Comparison of ENCODE assay signal across 8 cellular contexts in the genomic region with DNA sequence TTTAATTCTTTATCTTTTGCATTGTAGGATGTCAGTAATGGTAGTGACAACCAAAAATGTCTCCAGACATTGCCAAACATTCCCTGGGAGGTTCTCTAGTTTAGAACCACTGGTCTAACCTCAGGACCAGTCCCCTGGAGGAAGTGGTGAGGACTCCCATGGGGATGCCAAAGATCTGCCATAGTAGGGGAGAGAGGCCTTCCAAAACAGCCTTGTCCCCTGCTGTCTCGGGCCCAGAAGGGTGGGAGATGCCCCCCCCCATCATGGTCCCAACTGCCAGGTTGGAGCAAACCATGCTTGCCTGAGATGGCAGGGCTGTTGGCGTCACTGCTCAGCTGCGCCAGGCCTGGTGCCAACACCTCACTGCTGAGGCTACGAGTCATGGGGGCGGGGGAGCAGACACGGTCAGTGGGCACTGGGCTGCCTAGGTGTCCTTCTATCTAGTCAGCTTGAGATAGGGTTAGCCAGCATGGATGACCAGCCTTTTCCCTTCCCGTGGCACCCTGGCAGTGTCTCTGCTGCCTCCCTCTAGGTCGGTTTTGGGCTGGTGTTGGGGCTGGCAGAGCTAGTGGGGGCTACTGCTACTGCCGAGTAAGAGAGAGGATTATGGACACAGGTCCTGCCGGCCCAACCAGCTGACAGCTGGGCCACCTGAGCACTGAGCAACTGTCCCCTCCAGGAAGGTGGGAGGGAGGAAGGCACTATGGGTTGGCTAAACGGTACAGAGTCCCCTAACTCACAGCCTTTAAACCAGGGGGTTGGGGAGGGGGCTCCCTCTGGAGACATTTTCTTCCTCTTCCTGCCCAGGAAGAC. TPM values are rescaled to one million over a fixed set of nuclear protein-coding genes. Genes with fewer than 3 reads are reported as not detected.
DNase-seq lines count a peak whose midpoint lies in the region; ATAC-seq and TF ChIP-seq lines count a peak whose summit lies in the region.

No MANE protein-coding gene starts in this region.

- TF ChIP-seq CTCF in Peyer's patch (IDR thresholded peaks at IDR 0.05) (no peak), heart left ventricle (IDR thresholded peaks at IDR 0.05) (no peak), smooth muscle cell (IDR thresholded peaks at IDR 0.05; ENCODE audit: borderline replicate concordance, insufficient read depth, poor library complexity, severe bottlenecking) (no peak)

- H3K4me1 ChIP-seq in Peyer's patch (peaks cover 26 to 66% (median 31%) of the 10 kb centered on the region in 4 donors), heart left ventricle (peaks cover 15 to 54% (median 37%) of the 10 kb centered on the region in 12 donors), smooth muscle cell (ENCODE audit: low read depth) (peaks cover 36% of the 10 kb centered on the region)

- WGBS in heart left ventricle, 4 donors = 70 to 79% (median 76%) methylated on average over 4 to 11 of the region's 11 CpGs
- WGBS in smooth muscle cell (ENCODE audit: low lambda C conversion rate) = 88% methylated on average over 11 of the region's 11 CpGs

- H3K9me3 ChIP-seq in Peyer's patch (no peaks in the 10 kb centered on the region), heart left ventricle (no peaks in the 10 kb centered on the region), smooth muscle cell (replicated peaks; ENCODE audit: low read depth) (no peaks in the 10 kb centered on the region)

- peaks cover 9% of the 10 kb centered on the region for H3F3A ChIP-seq in smooth muscle cell (ENCODE audit: low read depth)

- H3K27ac ChIP-seq in Peyer's patch = peak overlapping the region in 1 of 4 donors; percentile 91
- peak overlapping the region in 1 of 12 donors; percentile 97 for H3K27ac ChIP-seq in heart left ventricle
- H3K27ac ChIP-seq in smooth muscle cell (ENCODE audit: low read depth) = no peak overlapping the region

- no peak overlapping the region for H2AFZ ChIP-seq in smooth muscle cell (ENCODE audit: low read depth)

- H3K36me3 ChIP-seq in Peyer's patch (no peaks in the 10 kb centered on the region), heart left ventricle (no peaks in the 10 kb centered on the region), smooth muscle cell (ENCODE audit: low read depth) (no peaks in the 10 kb centered on the region)

- ATAC-seq in heart left ventricle = no peak
- ATAC-seq in HG03097 (IDR thresholded peaks at IDR 0.05; ENCODE audit: low FRiP score, unreplicated experiment) = no peak

- no peaks in the 10 kb centered on the region for H4K20me1 ChIP-seq in smooth muscle cell (ENCODE audit: low read depth)

- H3K4me3 ChIP-seq in Peyer's patch = no peak overlapping the region
- no peak overlapping the region for H3K4me3 ChIP-seq in heart left ventricle
- H3K4me3 ChIP-seq in smooth muscle cell = no peak overlapping the region

- H3K9ac ChIP-seq in smooth muscle cell (ENCODE audit: low read depth) = peak overlapping the region; percentile 97

- TF ChIP-seq POLR2A in Peyer's patch (IDR thresholded peaks at IDR 0.05) (no peak), heart left ventricle (IDR thresholded peaks at IDR 0.05) (no peak)

- intact Hi-C loops in heart left ventricle (cut with DNase I) = loop anchor here in 4 of 10 donors (5.0 to 10.0 kb wide), 4 partner anchors 107 to 515 kb away; no protein-coding TSS in a partner anchor

- H3K4me2 ChIP-seq in smooth muscle cell = no peak overlapping the region

- DNase-seq in SIG-M5 treated with dmso at 0.1 percent for 504 hours (lab: John Stamatoyannopoulos, UW; ENCODE audit: unreplicated experiment) (peak; percentile 19), SIG-M5 (lab: John Stamatoyannopoulos, UW) (no peak), Peyer's patch (peak in 2 of 3 donors; percentile 47 to 48), heart left ventricle (peak in 3 of 5 donors; percentile 51 to 72 (median 62)), smooth muscle cell (lab: John Stamatoyannopoulos, UW; ENCODE audit: unreplicated experiment) (no peak), SHP77 treated with DMSO at 0.1 percent for 48 hours (lab: John Stamatoyannopoulos, UW) (no peak), NCI-H2081 treated with DMSO at 0.1 percent for 48 hours (lab: John Stamatoyannopoulos, UW) (no peak)

- H3K79me2 ChIP-seq in smooth muscle cell (ENCODE audit: low read depth) = no peaks in the 10 kb centered on the region

- no peaks in the 10 kb centered on the region for H3K27me3 ChIP-seq in Peyer's patch
- no peaks in the 10 kb centered on the region for H3K27me3 ChIP-seq in heart left ventricle
- no peaks in the 10 kb centered on the region for H3K27me3 ChIP-seq in smooth muscle cell (ENCODE audit: low read depth)

RNA-seq across cellular contexts. Expression of gene CXXC5, which starts 8.3 kb away (rescaled TPM):
- total RNA-seq in Peyer's patch (10 to 100 TPM; 21.7 to 49.5 (median 30.9) TPM), heart left ventricle (10 to 100 TPM; 29.8 to 74.6 (median 36.3) TPM), smooth muscle cell (85.5 and 103 TPM in 2 replicates)
- polyA plus RNA-seq in heart left ventricle (10 to 100 TPM; 32.8 to 44.5 TPM), smooth muscle cell (139 and 175 TPM in 2 replicates)

Comparison
In these comparisons a context has a peak if more than half of its experiments do, and no peak if none do; other contexts are left out.
1. DNase-seq: peak in SIG-M5 treated with dmso at 0.1 percent for 504 hours (single experiment), Peyer's patch (2 of 3) and heart left ventricle (3 of 5); none in SIG-M5 (single experiment), smooth muscle cell (single experiment), SHP77 treated with DMSO at 0.1 percent for 48 hours (single experiment) and NCI-H2081 treated with DMSO at 0.1 percent for 48 hours (single experiment).